8 cellular contexts compared by ENCODE assay signal in the genomic region with DNA sequence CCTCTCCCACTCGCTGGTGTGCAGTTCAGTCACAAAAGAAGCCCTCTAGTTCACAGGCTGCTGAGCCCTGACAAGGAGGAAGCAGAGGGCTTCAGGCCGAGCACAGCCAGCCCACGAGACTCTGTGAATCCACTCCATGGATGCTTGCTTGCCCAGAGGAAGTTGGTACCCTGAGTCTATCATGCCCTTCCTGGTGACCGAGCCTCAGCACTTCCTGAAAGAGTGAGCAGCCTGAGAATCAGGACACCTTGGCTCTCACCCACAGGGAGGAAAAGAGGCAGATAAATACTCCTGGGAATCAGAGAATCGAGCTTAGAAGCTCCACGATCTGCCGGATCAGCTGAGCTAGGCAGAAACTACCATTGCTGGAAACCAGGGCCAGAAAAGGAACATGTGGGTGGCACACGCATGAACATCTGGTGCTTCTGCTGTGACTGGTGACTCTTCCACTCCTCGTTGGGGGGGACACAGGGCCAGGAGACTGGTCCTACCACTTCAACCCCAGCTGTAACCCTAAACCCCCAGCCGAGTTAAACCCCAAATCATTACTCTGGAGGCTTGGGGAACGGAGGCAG.
DNase-seq lines count a peak whose midpoint lies in the region; ATAC-seq, FAIRE-seq and TF ChIP-seq lines count a peak whose summit lies in the region.

No MANE protein-coding gene starts in this region.

- intact Hi-C loops in adrenal gland (cut with DNase I) = loop anchor here (5.0 to 10.0 kb wide), 3 partner anchors 145 to 555 kb away; no protein-coding TSS in a partner anchor
- intact Hi-C loops in kidney (cut with DNase I) = no loop called here

- H3K36me3 ChIP-seq in MG63 (no peaks in the 10 kb centered on the region), rectal smooth muscle tissue (ENCODE audit: control insufficient read depth, insufficient read depth, low read length) (no peaks in the 10 kb centered on the region), adrenal gland (replicated peaks in 1 of 2) (no peaks in the 10 kb centered on the region), kidney (ENCODE audit: control insufficient read depth in 1 of 2, insufficient read depth in 2 of 2, low read length in 2 of 2) (no peaks in the 10 kb centered on the region)

- TF ChIP-seq POLR2A in adrenal gland (IDR thresholded peaks at IDR 0.05) = no peak

- H3K27me3 ChIP-seq in MG63 = peaks cover 9% of the 10 kb centered on the region; the same call in 1 of the 2 replicates
- H3K27me3 ChIP-seq in rectal smooth muscle tissue (ENCODE audit: control insufficient read depth, insufficient read depth, low read length) = peaks cover 8% of the 10 kb centered on the region
- peaks cover 18% of the 10 kb centered on the region for H3K27me3 ChIP-seq in adrenal gland

- H3K4me3 ChIP-seq in MG63 (peak overlapping the region; percentile 21), foreskin fibroblast (ENCODE audit: low read depth in 1 of 2, low read length in 2 of 2) (peak overlapping the region; percentile 33 to 48), rectal smooth muscle tissue (ENCODE audit: low read length) (peak overlapping the region; percentile 53), adrenal gland (peak overlapping the region in 1 of 4 donors; percentile 11), kidney (ENCODE audit: low read length in 2 of 2) (peak overlapping the region in 1 of 2 donors; percentile 28)

- 30 to 46% (median 39%) methylated on average over 9 to 11 of the region's 11 CpGs for WGBS in adrenal gland, 4 donors

- H3K4me1 ChIP-seq in rectal smooth muscle tissue (ENCODE audit: control insufficient read depth, insufficient read depth, low read length) (no peaks in the 10 kb centered on the region), adrenal gland (replicated peaks in 1 of 2) (peaks cover 0 to 7% of the 10 kb centered on the region in 2 donors), kidney (ENCODE audit: control insufficient read depth in 1 of 2, insufficient read depth in 1 of 2, low read depth in 1 of 2, low read length in 2 of 2) (peaks cover 2 to 4% of the 10 kb centered on the region in 2 donors)

- ATAC-seq in GM19023 (IDR thresholded peaks at IDR 0.05; ENCODE audit: unreplicated experiment) (peak; percentile 23), HG03196 (IDR thresholded peaks at IDR 0.05; ENCODE audit: unreplicated experiment) (no peak)

- DNase-seq in MG63 (no peak), foreskin fibroblast (peak in 1 of 2 donors; percentile 14), adrenal gland (no peak), NCI-H128 (lab: John Stamatoyannopoulos, UW; ENCODE audit: unreplicated experiment) (no peak), kidney (no peak)

- TF ChIP-seq CTCF in foreskin fibroblast (IDR thresholded peaks at IDR 0.05; ENCODE audit: low read depth, low read length) = no peak
- TF ChIP-seq CTCF in adrenal gland (IDR thresholded peaks at IDR 0.05) = no peak
- TF ChIP-seq CTCF in kidney (IDR thresholded peaks at IDR 0.05; ENCODE audit: borderline replicate concordance, extremely low read depth, insufficient read depth) = no peak

- H3K9me3 ChIP-seq in MG63 (no peaks in the 10 kb centered on the region), adrenal gland (replicated peaks in 1 of 3) (no peaks in the 10 kb centered on the region), kidney (ENCODE audit: control insufficient read depth in 1 of 2, low read length in 2 of 2) (no peaks in the 10 kb centered on the region)

- H3K9ac ChIP-seq in rectal smooth muscle tissue (ENCODE audit: low read length) (no peak overlapping the region), kidney (ENCODE audit: low read length in 2 of 2) (no peak overlapping the region)

- H3K27ac ChIP-seq in rectal smooth muscle tissue (ENCODE audit: low read depth, low read length) (no peak overlapping the region), adrenal gland (no peak overlapping the region), kidney (ENCODE audit: low read depth in 2 of 2, low read length in 2 of 2) (no peak overlapping the region)

- FAIRE-seq in kidney (lab: Jason Lieb, UNC) = no peak
